Comparison of ENCODE assay signal across 1 cellular context in the genomic region with DNA sequence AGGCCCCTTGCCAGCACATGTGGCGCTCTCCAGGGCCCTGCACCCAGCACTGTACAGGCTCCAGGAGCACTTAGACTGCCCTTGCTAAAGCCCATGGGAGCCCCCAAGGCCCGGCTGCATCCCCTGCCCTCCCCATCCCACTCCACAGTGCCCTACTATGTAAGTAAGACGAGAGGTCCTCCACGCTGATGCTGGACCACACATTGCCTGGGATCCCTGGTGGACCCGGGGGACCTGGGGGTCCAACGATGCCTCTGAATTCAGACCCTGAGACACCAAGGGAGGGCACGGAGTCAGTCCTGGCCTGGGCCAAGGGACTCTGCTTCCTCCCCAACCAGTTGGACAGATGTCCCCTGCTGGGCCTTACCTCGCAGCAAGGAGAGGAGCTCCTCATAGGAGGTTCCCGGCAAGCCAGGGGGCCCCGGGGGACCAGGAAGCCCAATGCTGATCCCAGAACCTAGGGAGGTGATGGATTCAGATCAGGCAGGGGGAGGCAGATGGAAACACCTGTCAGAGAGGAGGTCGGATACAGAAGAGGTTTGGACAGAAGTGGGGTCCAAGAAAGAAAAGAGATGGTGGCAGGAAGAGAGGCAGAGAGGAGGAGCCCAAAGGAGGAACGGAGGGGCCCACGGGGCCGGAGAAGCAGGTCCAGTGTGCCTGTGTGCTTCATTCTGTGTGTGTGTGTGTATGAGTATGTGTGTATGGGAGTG.
TF ChIP-seq lines count a peak whose summit lies in the region.

No MANE protein-coding gene starts in this region.

TF ChIP-seq in IMR-90, 13 proteins besides CTCF, POLR2A, EP300 and RAD21:
- no peak for TF ChIP-seq CHD1 (IDR thresholded peaks at IDR 0.05; ENCODE audit: low read depth, low read length)
- TF ChIP-seq MAFK (IDR thresholded peaks at IDR 0.05; ENCODE audit: low read depth, low read length) = no peak
- no peak for TF ChIP-seq SMC3 (IDR thresholded peaks at IDR 0.05; ENCODE audit: low read depth, low read length)
- no peak for TF ChIP-seq NFE2L2 (IDR thresholded peaks at IDR 0.05; ENCODE audit: low read depth, low read length)
- no peak for TF ChIP-seq RFX5 (IDR thresholded peaks at IDR 0.05; ENCODE audit: low read depth, low read length)
- no peak for TF ChIP-seq MAZ (IDR thresholded peaks at IDR 0.05; ENCODE audit: borderline replicate concordance, low read depth, low read length)
- TF ChIP-seq, protein P1, sequence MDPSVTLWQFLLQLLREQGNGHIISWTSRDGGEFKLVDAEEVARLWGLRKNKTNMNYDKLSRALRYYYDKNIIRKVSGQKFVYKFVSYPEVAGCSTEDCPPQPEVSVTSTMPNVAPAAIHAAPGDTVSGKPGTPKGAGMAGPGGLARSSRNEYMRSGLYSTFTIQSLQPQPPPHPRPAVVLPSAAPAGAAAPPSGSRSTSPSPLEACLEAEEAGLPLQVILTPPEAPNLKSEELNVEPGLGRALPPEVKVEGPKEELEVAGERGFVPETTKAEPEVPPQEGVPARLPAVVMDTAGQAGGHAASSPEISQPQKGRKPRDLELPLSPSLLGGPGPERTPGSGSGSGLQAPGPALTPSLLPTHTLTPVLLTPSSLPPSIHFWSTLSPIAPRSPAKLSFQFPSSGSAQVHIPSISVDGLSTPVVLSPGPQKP (IDR thresholded peaks at IDR 0.05; ENCODE audit: borderline replicate concordance, low read depth, low read length) = no peak
- no peak for TF ChIP-seq RCOR1 (IDR thresholded peaks at IDR 0.05; ENCODE audit: insufficient replicate concordance, low read length)
- no peak for TF ChIP-seq BHLHE40 (IDR thresholded peaks at IDR 0.05; ENCODE audit: low read depth, low read length)
- TF ChIP-seq MXI1 (IDR thresholded peaks at IDR 0.05; ENCODE audit: borderline replicate concordance, low read depth, low read length) = no peak
- no peak for TF ChIP-seq FOS (IDR thresholded peaks at IDR 0.05; ENCODE audit: low read depth, low read length)
